In genomic region chr19:1725100-1726064, GRCh38 we compare ENCODE assay signal across 9 cellular contexts. TPM values are rescaled to one million over a fixed set of nuclear protein-coding genes. Genes with fewer than 3 reads are reported as not detected.
DNase-seq lines count a peak whose midpoint lies in the region; ATAC-seq and TF ChIP-seq lines count a peak whose summit lies in the region.
"Had no signal": no experiment of that assay in that cellular context is flagged by ENCODE, and none has a peak within 500 bp of the region (broad histone marks: within the 10 kb centered on the region; RNA-seq: fewer than 3 reads in every experiment).

No MANE protein-coding gene starts in this region.

- no peak for TF ChIP-seq EP300 in tibial nerve (IDR thresholded peaks at IDR 0.05)

- DNase-seq in Calu3 (peak; percentile 75), MG63 (peak; percentile 16), fibroblast of peridontal ligament (ENCODE audit: extremely low read depth) (peak; percentile 29), tibial nerve (ENCODE audit: low spot score in 2 of 2) (peak in 1 of 2 donors; percentile 5)
- DNase-seq in activated CD8-positive, alpha-beta T cell treated with anti-CD3 and anti-CD28 coated beads, Interleukin-2, amount 10 ng/mL, durations not matched to agents 7 days and 5 days = peak; percentile 39

- intact Hi-C loops in Calu3 (cut with micrococcal nuclease; ENCODE audit: unreplicated experiment) = no loop called here

- H3K9me3 ChIP-seq in MG63 (no peaks in the 10 kb centered on the region), tibial nerve (no peaks in the 10 kb centered on the region)

- peaks cover 3% of the 10 kb centered on the region for H3K27me3 Mint-ChIP-seq in Calu3 (ENCODE audit: unreplicated experiment)
- H3K27me3 Mint-ChIP-seq in activated CD8-positive, alpha-beta T cell treated with anti-CD3 and anti-CD28 coated beads, Interleukin-2, amount 10 ng/mL, durations not matched to agents 7 days and 5 days (ENCODE audit: low read depth) = peaks cover 30% of the 10 kb centered on the region
- H3K27me3 Mint-ChIP-seq in nephron (ENCODE audit: low read depth) = peaks cover 68% of the 10 kb centered on the region

- no peaks in the 10 kb centered on the region for H3K9me3 Mint-ChIP-seq in Calu3 (ENCODE audit: low read depth, unreplicated experiment)
- H3K9me3 Mint-ChIP-seq in activated CD8-positive, alpha-beta T cell treated with anti-CD3 and anti-CD28 coated beads, Interleukin-2, amount 10 ng/mL, durations not matched to agents 7 days and 5 days (ENCODE audit: insufficient read depth) = no peaks in the 10 kb centered on the region
- no peaks in the 10 kb centered on the region for H3K9me3 Mint-ChIP-seq in nephron

- CTCF ChIA-PET in Calu3 (lab: Charles Lee) = interaction anchor here (0.7 kb wide), 1 partner anchor 41 kb away, joined by 3 read pairs; no protein-coding TSS in a partner anchor
- CTCF ChIA-PET in activated CD8-positive, alpha-beta T cell treated with anti-CD3 and anti-CD28 coated beads, Interleukin-2, amount 10 ng/mL, durations not matched to agents 7 days and 5 days (lab: Charles Lee) = interaction anchor here (0.6 kb wide), 1 partner anchor 86 kb away, joined by 3 read pairs; no protein-coding TSS in a partner anchor

- POLR2A ChIA-PET in activated CD8-positive, alpha-beta T cell treated with anti-CD3 and anti-CD28 coated beads, Interleukin-2, amount 10 ng/mL, durations not matched to agents 7 days and 5 days (lab: Charles Lee) = interaction anchor here (0.6 kb wide), 1 partner anchor 101 kb away, joined by 3 read pairs; no protein-coding TSS in a partner anchor

- no peak overlapping the region for H3K27ac ChIP-seq in tibial nerve
- H3K27ac ChIP-seq: KMS-11 had no signal

- H3K4me3 ChIP-seq in MG63 (peak overlapping the region; percentile 21), tibial nerve (peak overlapping the region in 3 of 4 donors; percentile 12 to 50 (median 15))

- WGBS in tibial nerve, 2 donors = 15 to 16% methylated on average over 38 to 50 of the region's 90 CpGs

- H3K4me1 ChIP-seq in tibial nerve = peaks cover 0 to 12% (median 5%) of the 10 kb centered on the region in 4 donors

- H3K27ac Mint-ChIP-seq in Calu3 (ENCODE audit: unreplicated experiment) = no peak overlapping the region
- H3K27ac Mint-ChIP-seq in activated CD8-positive, alpha-beta T cell treated with anti-CD3 and anti-CD28 coated beads, Interleukin-2, amount 10 ng/mL, durations not matched to agents 7 days and 5 days = no peak overlapping the region
- H3K27ac Mint-ChIP-seq in nephron = no peak overlapping the region

- H3K4me3 Mint-ChIP-seq in Calu3 (ENCODE audit: low read depth, unreplicated experiment) = peak overlapping the region; percentile 46
- H3K4me3 Mint-ChIP-seq in activated CD8-positive, alpha-beta T cell treated with anti-CD3 and anti-CD28 coated beads, Interleukin-2, amount 10 ng/mL, durations not matched to agents 7 days and 5 days = peak overlapping the region; percentile 18
- peak overlapping the region; percentile 59 to 77 (median 72) for H3K4me3 Mint-ChIP-seq in nephron

- TF ChIP-seq POLR2A in tibial nerve (IDR thresholded peaks at IDR 0.05) = no peak

- peaks cover 30% of the 10 kb centered on the region for H3K27me3 ChIP-seq in MG63
- peaks cover 0 to 89% of the 10 kb centered on the region in 2 donors for H3K27me3 ChIP-seq in tibial nerve

- H3K4me1 Mint-ChIP-seq in Calu3 (ENCODE audit: low read depth, unreplicated experiment) = no peaks in the 10 kb centered on the region
- peaks cover 4% of the 10 kb centered on the region for H3K4me1 Mint-ChIP-seq in activated CD8-positive, alpha-beta T cell treated with anti-CD3 and anti-CD28 coated beads, Interleukin-2, amount 10 ng/mL, durations not matched to agents 7 days and 5 days (ENCODE audit: low read depth)
- no peaks in the 10 kb centered on the region for H3K4me1 Mint-ChIP-seq in nephron

- peaks cover 11% of the 10 kb centered on the region for H3K36me3 Mint-ChIP-seq in Calu3 (ENCODE audit: insufficient read depth, unreplicated experiment)
- H3K36me3 Mint-ChIP-seq in activated CD8-positive, alpha-beta T cell treated with anti-CD3 and anti-CD28 coated beads, Interleukin-2, amount 10 ng/mL, durations not matched to agents 7 days and 5 days (ENCODE audit: low read depth) = no peaks in the 10 kb centered on the region
- no peaks in the 10 kb centered on the region for H3K36me3 Mint-ChIP-seq in nephron (ENCODE audit: low read depth)

- H3K36me3 ChIP-seq in MG63 (no peaks in the 10 kb centered on the region), tibial nerve (no peaks in the 10 kb centered on the region)

- peak; percentile 73 for ATAC-seq in activated CD8-positive, alpha-beta T cell treated with anti-CD3 and anti-CD28 coated beads, Interleukin-2, amount 10 ng/mL, durations not matched to agents 7 days and 5 days
- ATAC-seq in HG03354 (IDR thresholded peaks at IDR 0.05; ENCODE audit: poor library complexity, severe bottlenecking, unreplicated experiment) = no peak
- ATAC-seq in GM21825 (IDR thresholded peaks at IDR 0.05; ENCODE audit: unreplicated experiment) = no peak

- no peak for TF ChIP-seq CTCF in Calu3 (IDR thresholded peaks at IDR 0.05; ENCODE audit: unreplicated experiment)
- no peak for TF ChIP-seq CTCF in nephron (IDR thresholded peaks at IDR 0.05; ENCODE audit: unreplicated experiment in 3 of 3)
- no peak for TF ChIP-seq CTCF in tibial nerve (IDR thresholded peaks at IDR 0.05)

- BruUV-seq in Calu3 (replicated peaks; lab: Mats Ljungman, UMichigan) = no TSS peak

RNA-seq across cellular contexts. Expression of gene ONECUT3, which starts 27.9 kb away (rescaled TPM):
- 20.0 and 25.7 TPM in 2 replicates for total RNA-seq in Calu3 (2022)
- total RNA-seq in MG63 (2014; rRNA removed; shearing (Covaris generic); ENCODE audit: low replicate concordance) = not detected in 2 replicates
- not detected for total RNA-seq in activated CD8-positive, alpha-beta T cell treated with anti-CD3 and anti-CD28 coated beads, Interleukin-2, amount 10 ng/mL, durations not matched to agents 7 days and 5 days
- not detected for total RNA-seq in tibial nerve

Comparison
In these comparisons a context has a peak if more than half of its experiments do, and no peak if none do; other contexts are left out.
1. H3K4me3 Mint-ChIP-seq: peak in every context shown above with its lines; median percentile 72 in nephron; 46 in Calu3; 18 in activated CD8-positive, alpha-beta T cell treated with anti-CD3 and anti-CD28 coated beads, Interleukin-2, amount 10 ng/mL, durations not matched to agents 7 days and 5 days.
2. RNA of gene ONECUT3, which starts 27.9 kb away (total RNA-seq): 20.0 to 25.7 TPM in Calu3; not detected in MG63, not detected in activated CD8-positive, alpha-beta T cell treated with anti-CD3 and anti-CD28 coated beads, Interleukin-2, amount 10 ng/mL, durations not matched to agents 7 days and 5 days and not detected in tibial nerve; every median in the first group is over 10 times any median in the second.